7 cellular contexts compared by ENCODE assay signal in genomic region chr6:44076366-44077200, GRCh38. TPM values are rescaled to one million over a fixed set of nuclear protein-coding genes. Genes with fewer than 3 reads are reported as not detected.
DNase-seq lines count a peak whose midpoint lies in the region; TF ChIP-seq lines count a peak whose summit lies in the region.

No MANE protein-coding gene starts in this region.

- DNase-seq in HFFc6, result no peak
- peak; percentile 71 for DNase-seq in kidney tubule cell (ENCODE audit: low spot score)
- peak in 1 of 2 donors; percentile 84 for DNase-seq in tibial artery
- DNase-seq in UCSD-AML1 (lab: John Stamatoyannopoulos, UW; ENCODE audit: unreplicated experiment), result no peak
- DNase-seq in NCI-H2107 (lab: John Stamatoyannopoulos, UW), result no peak
- no peak for DNase-seq in epidermal melanocyte (ENCODE audit: insufficient read length, low spot score)

- no peaks in the 10 kb centered on the region for H3K36me3 ChIP-seq in tibial artery

- H3K9me3 ChIP-seq in tibial artery, result no peaks in the 10 kb centered on the region

- TF ChIP-seq CTCF in HFFc6 (IDR thresholded peaks at IDR 0.05) (0 out of 2 replicates have a peak, but pooled peaks have one; percentile 15), brain (conservative IDR thresholded peaks at IDR 0.05) (no peak), tibial artery (IDR thresholded peaks at IDR 0.05) (peak in 1 of 2 experiments; percentile 11)

- H3K27me3 ChIP-seq in tibial artery, result peaks cover 0 to 8% of the 10 kb centered on the region in 2 donors

- H3K9me3 Mint-ChIP-seq in HFFc6, result no peaks in the 10 kb centered on the region
- peaks cover 0 to 5% (median 0%) of the 10 kb centered on the region in 5 experiments for H3K9me3 Mint-ChIP-seq in brain

- H3K36me3 Mint-ChIP-seq in HFFc6 (ENCODE audit: low read depth) (no peaks in the 10 kb centered on the region), brain (no peaks in the 10 kb centered on the region)

- peak overlapping the region; percentile 75 to 76 for H3K27ac ChIP-seq in tibial artery

- H3K4me3 ChIP-seq in tibial artery, result peak overlapping the region in 1 of 2 donors; percentile 25

- intact Hi-C loops in tibial artery (cut with DNase I; ENCODE audit: low total_unique reads), result no loop called here

- no peaks in the 10 kb centered on the region; the same call in 1 of the 2 replicates for H3K27me3 Mint-ChIP-seq in HFFc6 (ENCODE audit: insufficient read depth)
- peaks cover 2% of the 10 kb centered on the region for H3K27me3 Mint-ChIP-seq in brain

- peaks cover 31% of the 10 kb centered on the region for H3K4me1 Mint-ChIP-seq in HFFc6 (ENCODE audit: low read depth)
- H3K4me1 Mint-ChIP-seq in brain, result peaks cover 83% of the 10 kb centered on the region

- no peak overlapping the region for H3K4me3 Mint-ChIP-seq in HFFc6
- peak overlapping the region in 4 of 5 experiments; percentile 42 to 76 (median 72) for H3K4me3 Mint-ChIP-seq in brain

- H3K4me1 ChIP-seq in tibial artery, result peaks cover 0 to 52% (median 36%) of the 10 kb centered on the region in 4 donors

- H3K27ac Mint-ChIP-seq in HFFc6, result no peak overlapping the region
- H3K27ac Mint-ChIP-seq in brain, result peak overlapping the region; percentile 73 to 97 (median 94)

RNA-seq across cellular contexts. Expression of gene MRPL14, which starts 50.7 kb away (rescaled TPM):
- total RNA-seq in HFFc6 (2021; fragmentation: NEBNext Ultra II Directional; extraction: Animal tissue kit (Norgen Biotek cat#: 25700)), result 10 to 100 TPM; 50.9 to 64.2 (median 56.0) TPM
- polyA plus RNA-seq in brain (ENCODE audit: insufficient read depth, low read depth, low replicate concordance), result 72.7 TPM

RNA-seq across cellular contexts. Expression of gene TMEM63B, which starts 50.8 kb away (rescaled TPM):
- 10 to 100 TPM; 38.3 to 55.1 (median 44.7) TPM for total RNA-seq in HFFc6 (2021; fragmentation: NEBNext Ultra II Directional; extraction: Animal tissue kit (Norgen Biotek cat#: 25700))
- 48.2 TPM for polyA plus RNA-seq in brain (ENCODE audit: insufficient read depth, low read depth, low replicate concordance)
